19 cellular contexts compared by ENCODE assay signal in genomic region chr22:22896601-22897000, GRCh38. TPM values are rescaled to one million over a fixed set of nuclear protein-coding genes. Genes with fewer than 3 reads are reported as not detected.
"Had no signal": no experiment of that assay in that cellular context is flagged by ENCODE, and none has a peak within 500 bp of the region (broad histone marks: within the 10 kb centered on the region; RNA-seq: fewer than 3 reads in every experiment).

No MANE protein-coding gene starts in this region.

- H3K4me3 ChIP-seq: neural progenitor cell, pancreas, thyroid gland, uterus had no signal

- H3K4me3 Mint-ChIP-seq: activated CD4-positive, alpha-beta T cell treated with anti-CD3 and anti-CD28 coated beads, Interleukin-2, amount 10 ng/mL, durations not matched to agents 24 days and 14 days; activated naive CD4-positive, alpha-beta T cell treated with anti-CD3 and anti-CD28 coated beads for 36 hours; activated naive CD8-positive, alpha-beta T cell treated with anti-CD3 and anti-CD28 coated beads, Interleukin-2, amount 50 U/mL, for 24 hours; activated T-cell treated with anti-CD3 and anti-CD28 coated beads, Interleukin-2, amount 50 U/mL, for 72 hours; dendritic cell treated with granulocyte-macrophage colony-stimulating factor and Interleukin-4, amounts not matched to agents 40 ng/mL and 50 ng/mL, for 4 days; effector memory CD8-positive, alpha-beta T cell; neural progenitor cell; T-helper 1 cell treated with Interleukin-12 subunit alpha and Interleukin-12 subunit beta and Interleukin-4 antibody, amounts not matched to agents 30 μg/mL and 1 μg/mL, for 36 hours had no signal

- H3K4me1 ChIP-seq: foreskin keratinocyte, neural progenitor cell, pancreas, thyroid gland, uterus had no signal

- H3K9me3 ChIP-seq: pancreas, thyroid gland, uterus had no signal

- H3K9ac ChIP-seq: neural progenitor cell had no signal

- H3K9me3 Mint-ChIP-seq: activated CD4-positive, alpha-beta T cell treated with anti-CD3 and anti-CD28 coated beads, Interleukin-2, amount 10 ng/mL, durations not matched to agents 24 days and 14 days; activated naive CD4-positive, alpha-beta T cell treated with anti-CD3 and anti-CD28 coated beads for 36 hours; activated naive CD8-positive, alpha-beta T cell treated with anti-CD3 and anti-CD28 coated beads, Interleukin-2, amount 50 U/mL, for 24 hours; activated T-cell treated with anti-CD3 and anti-CD28 coated beads, Interleukin-2, amount 50 U/mL, for 72 hours; dendritic cell treated with granulocyte-macrophage colony-stimulating factor and Interleukin-4, amounts not matched to agents 40 ng/mL and 50 ng/mL, for 4 days; effector memory CD8-positive, alpha-beta T cell; neural progenitor cell; T-helper 1 cell treated with Interleukin-12 subunit alpha and Interleukin-12 subunit beta and Interleukin-4 antibody, amounts not matched to agents 30 μg/mL and 1 μg/mL, for 36 hours had no signal

- DNase-seq: activated CD4-positive, alpha-beta T cell treated with anti-CD3 and anti-CD28 coated beads, Interleukin-2, amount 10 ng/mL, durations not matched to agents 24 days and 14 days; activated CD8-positive, alpha-beta memory T cell treated with anti-CD3 and anti-CD28 coated beads, Interleukin-2, amount 50 U/mL, for 48 hours; activated naive CD4-positive, alpha-beta T cell treated with anti-CD3 and anti-CD28 coated beads for 36 hours; activated naive CD8-positive, alpha-beta T cell treated with anti-CD3 and anti-CD28 coated beads, Interleukin-2, amount 50 U/mL, for 24 hours; activated T-cell treated with anti-CD3 and anti-CD28 coated beads, Interleukin-2, amount 50 U/mL, for 72 hours; aorta; effector memory CD8-positive, alpha-beta T cell; foreskin keratinocyte; mesendoderm; pancreas; stimulated activated CD4-positive, alpha-beta T cell treated with anti-CD3 and anti-CD28 coated beads, Interleukin-2, amount 100 ng/mL, for 24 hours; thyroid gland; uterus; WERI-Rb-1 had no signal

- H3K4me1 Mint-ChIP-seq: neural progenitor cell had no signal

- H3K36me3 Mint-ChIP-seq: neural progenitor cell had no signal

- FAIRE-seq: pancreas had no signal

- H3K27me3 ChIP-seq: pancreas, thyroid gland, uterus had no signal

- H3K4me2 ChIP-seq: neural progenitor cell had no signal

- ATAC-seq: activated naive CD8-positive, alpha-beta T cell treated with anti-CD3 and anti-CD28 coated beads, Interleukin-2, amount 50 U/mL, for 24 hours; activated T-cell treated with anti-CD3 and anti-CD28 coated beads, Interleukin-2, amount 50 U/mL, for 72 hours; effector memory CD8-positive, alpha-beta T cell; foreskin keratinocyte; pancreas had no signal

- H2AFZ ChIP-seq: neural progenitor cell had no signal

- H3K27ac ChIP-seq: foreskin keratinocyte, neural progenitor cell, pancreas, thyroid gland, uterus, WERI-Rb-1 had no signal

- H3K36me3 ChIP-seq: neural progenitor cell, pancreas, thyroid gland, uterus, WERI-Rb-1 had no signal

- H3K27ac Mint-ChIP-seq: activated CD4-positive, alpha-beta T cell treated with anti-CD3 and anti-CD28 coated beads, Interleukin-2, amount 10 ng/mL, durations not matched to agents 24 days and 14 days; activated naive CD4-positive, alpha-beta T cell treated with anti-CD3 and anti-CD28 coated beads for 36 hours; activated naive CD8-positive, alpha-beta T cell treated with anti-CD3 and anti-CD28 coated beads, Interleukin-2, amount 50 U/mL, for 24 hours; activated T-cell treated with anti-CD3 and anti-CD28 coated beads, Interleukin-2, amount 50 U/mL, for 72 hours; dendritic cell treated with granulocyte-macrophage colony-stimulating factor and Interleukin-4, amounts not matched to agents 40 ng/mL and 50 ng/mL, for 4 days; effector memory CD8-positive, alpha-beta T cell; neural progenitor cell; T-helper 1 cell treated with Interleukin-12 subunit alpha and Interleukin-12 subunit beta and Interleukin-4 antibody, amounts not matched to agents 30 μg/mL and 1 μg/mL, for 36 hours had no signal

RNA-seq across cellular contexts. Expression of gene IGLL5, which starts 9.0 kb away (rescaled TPM):
- total RNA-seq: activated CD4-positive, alpha-beta T cell treated with anti-CD3 and anti-CD28 coated beads, Interleukin-2, amount 10 ng/mL, durations not matched to agents 24 days and 14 days; activated naive CD4-positive, alpha-beta T cell treated with anti-CD3 and anti-CD28 coated beads for 36 hours; activated T-cell treated with anti-CD3 and anti-CD28 coated beads, Interleukin-2, amount 50 U/mL, for 72 hours; cerebellum; foreskin keratinocyte; kidney epithelial cell had no signal
- polyA plus RNA-seq: foreskin keratinocyte had no signal
